Comparison of ENCODE assay signal across 1 cellular context in the genomic region with DNA sequence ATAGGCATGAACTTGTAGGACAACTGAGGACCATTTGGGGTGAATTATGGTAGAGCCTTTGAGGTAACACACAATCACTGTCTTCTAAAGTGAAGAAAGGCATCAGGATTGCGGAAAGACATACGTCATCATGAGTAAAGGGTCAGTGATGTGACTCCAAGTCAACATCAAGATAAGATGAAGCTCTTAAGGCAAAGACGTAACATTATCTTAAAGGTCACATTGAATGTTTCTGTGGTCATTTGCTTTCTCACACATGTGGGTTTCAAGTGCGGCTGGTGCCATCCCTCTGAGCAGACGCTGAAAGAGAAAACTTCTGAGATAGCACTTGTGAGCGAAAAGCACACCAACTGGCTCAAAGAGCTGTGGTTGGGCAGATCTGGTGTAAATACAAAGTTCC.
TF ChIP-seq lines count a peak whose summit lies in the region.

No MANE protein-coding gene starts in this region.

TF ChIP-seq in K562, 482 proteins besides CTCF, POLR2A, EP300 and RAD21 (continued from another document and continues in another):
- TF ChIP-seq, protein P1, sequence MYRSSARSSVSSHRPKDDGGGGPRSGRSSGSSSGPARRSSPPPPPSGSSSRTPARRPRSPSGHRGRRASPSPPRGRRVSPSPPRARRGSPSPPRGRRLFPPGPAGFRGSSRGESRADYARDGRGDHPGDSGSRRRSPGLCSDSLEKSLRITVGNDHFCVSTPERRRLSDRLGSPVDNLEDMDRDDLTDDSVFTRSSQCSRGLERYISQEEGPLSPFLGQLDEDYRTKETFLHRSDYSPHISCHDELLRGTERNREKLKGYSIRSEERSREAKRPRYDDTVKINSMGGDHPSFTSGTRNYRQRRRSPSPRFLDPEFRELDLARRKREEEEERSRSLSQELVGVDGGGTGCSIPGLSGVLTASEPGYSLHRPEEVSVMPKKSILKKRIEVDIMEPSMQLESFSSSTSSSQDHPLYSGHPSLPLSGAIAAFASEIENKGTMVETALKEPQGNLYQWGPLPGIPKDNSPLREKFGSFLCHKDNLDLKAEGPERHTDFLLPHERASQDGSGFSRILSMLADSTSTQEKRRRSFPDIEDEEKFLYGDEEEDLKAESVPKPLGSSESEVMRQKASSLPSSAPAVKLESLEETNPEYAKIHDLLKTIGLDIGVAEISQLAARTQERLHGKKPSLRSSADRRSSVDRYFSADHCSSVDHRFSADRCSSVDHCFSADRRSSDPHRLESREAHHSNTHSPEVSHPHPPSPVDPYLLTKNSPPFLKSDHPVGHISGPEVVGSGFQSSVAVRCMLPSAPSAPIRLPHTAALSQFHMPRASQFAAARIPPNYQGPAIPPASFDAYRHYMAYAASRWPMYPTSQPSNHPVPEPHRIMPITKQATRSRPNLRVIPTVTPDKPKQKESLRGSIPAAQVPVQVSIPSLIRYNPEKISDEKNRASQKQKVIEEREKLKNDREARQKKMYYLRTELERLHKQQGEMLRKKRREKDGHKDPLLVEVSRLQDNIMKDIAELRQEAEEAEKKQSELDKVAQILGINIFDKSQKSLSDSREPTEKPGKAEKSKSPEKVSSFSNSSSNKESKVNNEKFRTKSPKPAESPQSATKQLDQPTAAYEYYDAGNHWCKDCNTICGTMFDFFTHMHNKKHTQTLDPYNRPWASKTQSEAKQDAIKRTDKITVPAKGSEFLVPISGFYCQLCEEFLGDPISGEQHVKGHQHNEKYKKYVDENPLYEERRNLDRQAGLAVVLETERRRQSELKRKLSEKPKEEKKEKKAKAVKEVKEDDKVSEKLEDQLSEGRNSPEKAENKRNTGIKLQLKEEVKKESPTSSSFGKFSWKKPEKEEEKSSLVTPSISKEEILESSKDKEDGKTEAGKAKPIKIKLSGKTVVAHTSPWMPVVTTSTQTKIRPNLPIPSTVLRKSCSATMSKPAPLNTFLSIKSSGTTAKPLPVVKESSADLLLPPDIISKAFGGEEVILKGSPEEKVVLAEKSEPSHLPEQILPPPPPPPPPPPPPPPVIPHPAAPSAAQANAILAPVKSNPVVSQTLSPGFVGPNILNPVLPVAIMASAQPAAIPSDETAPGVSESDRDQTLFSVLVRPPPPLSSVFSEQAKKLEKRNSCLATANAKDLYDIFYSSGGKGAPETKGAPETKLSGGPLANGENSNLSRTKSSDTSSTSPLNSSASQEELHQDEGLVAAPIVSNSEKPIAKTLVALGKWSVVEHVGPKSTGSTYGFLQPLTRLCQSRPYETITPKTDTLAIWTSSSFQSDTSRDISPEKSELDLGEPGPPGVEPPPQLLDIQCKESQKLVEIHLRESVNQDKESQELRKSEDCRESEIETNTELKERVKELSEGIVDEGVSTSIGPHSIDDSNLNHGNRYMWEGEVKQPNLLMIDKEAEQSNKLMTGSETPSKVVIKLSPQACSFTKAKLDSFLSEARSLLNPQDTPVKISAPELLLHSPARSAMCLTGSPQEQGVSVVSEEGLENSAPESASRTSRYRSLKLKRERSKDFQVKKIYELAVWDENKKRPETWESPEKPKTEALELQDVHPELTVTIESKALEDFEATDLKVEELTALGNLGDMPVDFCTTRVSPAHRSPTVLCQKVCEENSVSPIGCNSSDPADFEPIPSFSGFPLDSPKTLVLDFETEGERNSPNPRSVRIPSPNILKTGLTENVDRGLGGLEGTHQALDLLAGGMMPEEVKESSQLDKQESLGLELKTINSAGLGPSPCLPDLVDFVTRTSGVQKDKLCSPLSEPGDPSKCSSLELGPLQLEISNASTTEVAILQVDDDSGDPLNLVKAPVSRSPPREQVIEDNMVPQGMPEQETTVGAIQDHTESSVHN (IDR thresholded peaks at IDR 0.05; ENCODE audit: borderline replicate concordance in 1 of 2, low read depth in 1 of 2) = no peak
- TF ChIP-seq, protein P2, sequence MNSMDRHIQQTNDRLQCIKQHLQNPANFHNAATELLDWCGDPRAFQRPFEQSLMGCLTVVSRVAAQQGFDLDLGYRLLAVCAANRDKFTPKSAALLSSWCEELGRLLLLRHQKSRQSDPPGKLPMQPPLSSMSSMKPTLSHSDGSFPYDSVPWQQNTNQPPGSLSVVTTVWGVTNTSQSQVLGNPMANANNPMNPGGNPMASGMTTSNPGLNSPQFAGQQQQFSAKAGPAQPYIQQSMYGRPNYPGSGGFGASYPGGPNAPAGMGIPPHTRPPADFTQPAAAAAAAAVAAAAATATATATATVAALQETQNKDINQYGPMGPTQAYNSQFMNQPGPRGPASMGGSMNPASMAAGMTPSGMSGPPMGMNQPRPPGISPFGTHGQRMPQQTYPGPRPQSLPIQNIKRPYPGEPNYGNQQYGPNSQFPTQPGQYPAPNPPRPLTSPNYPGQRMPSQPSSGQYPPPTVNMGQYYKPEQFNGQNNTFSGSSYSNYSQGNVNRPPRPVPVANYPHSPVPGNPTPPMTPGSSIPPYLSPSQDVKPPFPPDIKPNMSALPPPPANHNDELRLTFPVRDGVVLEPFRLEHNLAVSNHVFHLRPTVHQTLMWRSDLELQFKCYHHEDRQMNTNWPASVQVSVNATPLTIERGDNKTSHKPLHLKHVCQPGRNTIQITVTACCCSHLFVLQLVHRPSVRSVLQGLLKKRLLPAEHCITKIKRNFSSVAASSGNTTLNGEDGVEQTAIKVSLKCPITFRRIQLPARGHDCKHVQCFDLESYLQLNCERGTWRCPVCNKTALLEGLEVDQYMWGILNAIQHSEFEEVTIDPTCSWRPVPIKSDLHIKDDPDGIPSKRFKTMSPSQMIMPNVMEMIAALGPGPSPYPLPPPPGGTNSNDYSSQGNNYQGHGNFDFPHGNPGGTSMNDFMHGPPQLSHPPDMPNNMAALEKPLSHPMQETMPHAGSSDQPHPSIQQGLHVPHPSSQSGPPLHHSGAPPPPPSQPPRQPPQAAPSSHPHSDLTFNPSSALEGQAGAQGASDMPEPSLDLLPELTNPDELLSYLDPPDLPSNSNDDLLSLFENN (IDR thresholded peaks at IDR 0.05; ENCODE audit: low read depth in 2 of 2, low read length in 2 of 2) = no peak
- TF ChIP-seq HCFC1 (IDR thresholded peaks at IDR 0.05; ENCODE audit: low read depth, low read length) = no peak
- no peak for TF ChIP-seq JUNB (CRISPR knock-in tag; conservative IDR thresholded peaks at IDR 0.05)
- TF ChIP-seq KDM1A (IDR thresholded peaks at IDR 0.05) = peak; percentile 51 to 76; a peak in 3 of 4 replicates
- no peak for TF ChIP-seq CEBPG (CRISPR knock-in tag; IDR thresholded peaks at IDR 0.05)
- 0 out of 4 replicates have a peak, but pooled peaks of 1 of the 2 experiments have one; percentile 25 for TF ChIP-seq CEBPG (tag; conservative IDR thresholded peaks at IDR 0.05 in 1 of 2, IDR thresholded peaks at IDR 0.05 in 1 of 2)
- TF ChIP-seq PRPF4 (IDR thresholded peaks at IDR 0.05; ENCODE audit: insufficient read depth, low read depth, low read length, poor library complexity, severe bottlenecking) = no peak
- TF ChIP-seq XRCC5 (IDR thresholded peaks at IDR 0.05; ENCODE audit: low read depth, low read length) = no peak
- TF ChIP-seq PATZ1 (CRISPR knock-in tag; IDR thresholded peaks at IDR 0.05; ENCODE audit: borderline replicate concordance) = no peak
- TF ChIP-seq NR2C2 (CRISPR knock-in tag; IDR thresholded peaks at IDR 0.05) = no peak
- peak; percentile 34; the same call in 1 of the 2 replicates for TF ChIP-seq NR2C2 (tag; IDR thresholded peaks at IDR 0.05)
- no peak for TF ChIP-seq ATF1 (CRISPR knock-in tag; IDR thresholded peaks at IDR 0.05)
- TF ChIP-seq ATF1 (tag; IDR thresholded peaks at IDR 0.05) = peak; percentile 74
- no peak for TF ChIP-seq BCOR (IDR thresholded peaks at IDR 0.05)
- no peak for TF ChIP-seq GABPB1 (CRISPR knock-in tag; IDR thresholded peaks at IDR 0.05)
- no peak for TF ChIP-seq KLF1 (tag; IDR thresholded peaks at IDR 0.05)
- TF ChIP-seq MCM3 (IDR thresholded peaks at IDR 0.05) = no peak
- TF ChIP-seq AFF1 (IDR thresholded peaks at IDR 0.05; ENCODE audit: low read depth in 1 of 2, partially characterized antibody in 2 of 2) = no peak
- TF ChIP-seq TAL1 (IDR thresholded peaks at IDR 0.05) = no peak
- TF ChIP-seq ASH1L (IDR thresholded peaks at IDR 0.05; ENCODE audit: borderline replicate concordance, low read depth, partially characterized antibody) = no peak
- TF ChIP-seq MTA1 (IDR thresholded peaks at IDR 0.05; ENCODE audit: borderline replicate concordance) = no peak
- TF ChIP-seq ARNT (IDR thresholded peaks at IDR 0.05) = no peak
- TF ChIP-seq ZSCAN32 (CRISPR knock-in tag; IDR thresholded peaks at IDR 0.05) = no peak
- no peak for TF ChIP-seq MECOM (CRISPR knock-in tag; IDR thresholded peaks at IDR 0.05)
- no peak for TF ChIP-seq POU5F1 (IDR thresholded peaks at IDR 0.05; ENCODE audit: borderline replicate concordance, low read depth, low read length, partially characterized antibody)
- TF ChIP-seq, protein P3, sequence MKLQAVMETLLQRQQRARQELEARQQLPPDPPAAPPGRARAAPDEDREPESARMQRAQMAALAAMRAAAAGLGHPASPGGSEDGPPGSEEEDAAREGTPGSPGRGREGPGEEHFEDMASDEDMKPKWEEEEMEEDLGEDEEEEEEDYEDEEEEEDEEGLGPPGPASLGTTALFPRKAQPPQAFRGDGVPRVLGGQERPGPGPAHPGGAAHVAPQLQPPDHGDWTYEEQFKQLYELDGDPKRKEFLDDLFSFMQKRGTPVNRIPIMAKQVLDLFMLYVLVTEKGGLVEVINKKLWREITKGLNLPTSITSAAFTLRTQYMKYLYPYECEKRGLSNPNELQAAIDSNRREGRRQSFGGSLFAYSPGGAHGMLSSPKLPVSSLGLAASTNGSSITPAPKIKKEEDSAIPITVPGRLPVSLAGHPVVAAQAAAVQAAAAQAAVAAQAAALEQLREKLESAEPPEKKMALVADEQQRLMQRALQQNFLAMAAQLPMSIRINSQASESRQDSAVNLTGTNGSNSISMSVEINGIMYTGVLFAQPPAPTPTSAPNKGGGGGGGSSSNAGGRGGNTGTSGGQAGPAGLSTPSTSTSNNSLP (IDR thresholded peaks at IDR 0.05; ENCODE audit: borderline replicate concordance, low read depth, low read length) = no peak
- no peak for TF ChIP-seq CC2D1A (IDR thresholded peaks at IDR 0.05)
- TF ChIP-seq ZNF197 (CRISPR knock-in tag; IDR thresholded peaks at IDR 0.05; ENCODE audit: low read depth) = no peak
- TF ChIP-seq JUN (IDR thresholded peaks at IDR 0.05; ENCODE audit: borderline replicate concordance, low read depth, low read length) = no peak
- no peak for TF ChIP-seq JUN (CRISPR knock-in tag; IDR thresholded peaks at IDR 0.05; ENCODE audit: borderline replicate concordance)
- TF ChIP-seq MNT (conservative IDR thresholded peaks at IDR 0.05) = no peak
- TF ChIP-seq TSC22D4 (tag; IDR thresholded peaks at IDR 0.05) = no peak
- TF ChIP-seq PCBP1 (IDR thresholded peaks at IDR 0.05; ENCODE audit: low read depth, low read length, poor library complexity, severe bottlenecking) = no peak
- no peak for TF ChIP-seq ZNF282 (CRISPR knock-in tag; IDR thresholded peaks at IDR 0.05)
- no peak for TF ChIP-seq CREB1 (IDR thresholded peaks at IDR 0.05)
- TF ChIP-seq CREB1 (CRISPR knock-in tag; IDR thresholded peaks at IDR 0.05) = 0 out of 2 replicates have a peak, but pooled peaks have one; percentile 31
